ENCODE assay signal across 22 cellular contexts in the genomic region with DNA sequence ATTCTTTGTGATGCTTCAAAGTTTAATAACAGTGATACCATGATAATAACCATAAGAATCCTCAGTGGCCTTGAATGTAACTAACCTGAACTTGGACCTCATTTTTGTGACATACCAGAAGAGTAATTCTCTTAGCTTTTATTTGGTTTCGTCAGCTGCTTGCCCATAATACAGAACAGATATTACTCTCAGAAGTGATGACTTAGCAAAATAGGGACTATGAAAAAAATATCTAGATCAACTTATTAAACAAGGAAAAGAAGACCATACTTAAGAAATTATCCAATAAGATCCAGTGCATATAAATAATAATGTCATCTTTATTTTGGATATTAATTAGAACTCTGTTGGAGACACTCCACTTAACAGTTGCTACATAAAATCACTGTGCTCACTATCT.
"Had no signal": no experiment of that assay in that cellular context is flagged by ENCODE, and none has a peak within 500 bp of the region (broad histone marks: within the 10 kb centered on the region; RNA-seq: fewer than 3 reads in every experiment).

No MANE protein-coding gene starts in this region.

- DNase-seq: Karpas-422, KG1, MG63, NCI-H1092, NCI-H1105 treated with DMSO at 0.1 percent for 48 hours, NCI-H1417 treated with DMSO at 0.1 percent for 48 hours, NCI-H146, NCI-H1694 treated with DMSO at 0.1 percent for 48 hours, NCI-H1930, NCI-H2081, NCI-H2171, NCI-H226, NCI-H446, NCI-H510A, NCI-H524 treated with DMSO at 0.1 percent for 48 hours, NCI-H69, NCI-H774, SHP77, SK-N-SH, SW 1271, T-cell had no signal

- H3K36me3 ChIP-seq: MG63 had no signal

- H3K27ac ChIP-seq: RWPE1 had no signal

- H3K4me2 ChIP-seq: SK-N-SH had no signal

- H3K27me3 ChIP-seq: MG63 had no signal

- ATAC-seq: T-cell had no signal

- H3K4me3 ChIP-seq: MG63 had no signal

- H3K9me3 ChIP-seq: MG63, SK-N-SH had no signal

- H3K9ac ChIP-seq: SK-N-SH had no signal
